In genomic region chr12:10215951-10216350, GRCh38 we compare ENCODE assay signal across 9 cellular contexts. TPM values are rescaled to one million over a fixed set of nuclear protein-coding genes. Genes with fewer than 3 reads are reported as not detected.
A peak's percentile ranks its signal among the peaks of the same experiment; 100 is the strongest.
DNase-seq lines count a peak whose midpoint lies in the region; ATAC-seq and TF ChIP-seq lines count a peak whose summit lies in the region.
"Not testable (repeated sequence)": the region's sequence is repeated elsewhere in the genome, so short reads cannot be mapped to it uniquely, and the experiment has no call there.
"Had no signal": no experiment of that assay in that cellular context is flagged by ENCODE, and none has a peak within 500 bp of the region (broad histone marks: within the 10 kb centered on the region; RNA-seq: fewer than 3 reads in every experiment).

No MANE protein-coding gene starts in this region.

- H3K27ac Mint-ChIP-seq in activated CD4-positive, alpha-beta T cell treated with anti-CD3 and anti-CD28 coated beads for 36 hours; activated T-cell treated with anti-CD3 and anti-CD28 coated beads, Interleukin-2, amount 50 U/mL, for 72 hours: not testable (repeated sequence)

- H3K4me1 ChIP-seq in HCT116 (ENCODE audit: control insufficient read depth in 1 of 2, insufficient read depth in 2 of 2, low read length in 2 of 2) (peaks cover 17 to 39% of the 10 kb centered on the region in 2 experiments; a peak in 3 of 4 replicates), skeletal muscle tissue (ENCODE audit: control insufficient read depth in 3 of 3, insufficient read depth in 3 of 3, low read length in 3 of 3) (peaks cover 19 to 27% (median 19%) of the 10 kb centered on the region in 3 donors), subcutaneous abdominal adipose tissue (ENCODE audit: control insufficient read depth in 5 of 5, insufficient read depth in 5 of 5, low read length in 5 of 5) (peaks cover 9 to 47% (median 34%) of the 10 kb centered on the region in 5 donors)
- peaks cover 17% of the 10 kb centered on the region for H3K4me1 ChIP-seq in effector memory CD4-positive, alpha-beta T cell (ENCODE audit: control insufficient read depth, insufficient read depth, low read length, poor library complexity, severe bottlenecking)
- not testable (repeated sequence) for H3K4me1 ChIP-seq in iPS-15b (ENCODE audit: control insufficient read depth, insufficient read depth, low read length)

- not testable (repeated sequence) for TF ChIP-seq RAD21 in HCT116 (IDR thresholded peaks at IDR 0.05; ENCODE audit: low read depth)

- not testable (repeated sequence) for TF ChIP-seq CTCF in HCT116 (IDR thresholded peaks at IDR 0.05 in 2 of 3, conservative IDR thresholded peaks at IDR 0.05 in 1 of 3; ENCODE audit: borderline replicate concordance in 1 of 3, insufficient read depth in 1 of 3, low read depth in 2 of 3, low read length in 2 of 3)

- intact Hi-C loops in HCT116 (cut with micrococcal nuclease), result not testable (repeated sequence)
- intact Hi-C loops in activated CD4-positive, alpha-beta T cell treated with anti-CD3 and anti-CD28 coated beads for 36 hours (cut with DNase I, micrococcal nuclease), result loop anchor here in 1 of 2 experiments (10.0 kb wide), 1 partner anchor 959 kb away; the partner anchor contains the start of gene SMIM10L1

- H3K9me3 Mint-ChIP-seq in activated CD4-positive, alpha-beta T cell treated with anti-CD3 and anti-CD28 coated beads for 36 hours (ENCODE audit: low read depth); activated T-cell treated with anti-CD3 and anti-CD28 coated beads, Interleukin-2, amount 50 U/mL, for 72 hours: not testable (repeated sequence)

- H3K27me3 Mint-ChIP-seq in activated CD4-positive, alpha-beta T cell treated with anti-CD3 and anti-CD28 coated beads for 36 hours; activated T-cell treated with anti-CD3 and anti-CD28 coated beads, Interleukin-2, amount 50 U/mL, for 72 hours (ENCODE audit: low read depth): not testable (repeated sequence)

- H2AFZ ChIP-seq in HCT116 (ENCODE audit: low read depth, low read length, poor library complexity, severe bottlenecking), result not testable (repeated sequence)

- not testable (repeated sequence) for H3K9me2 ChIP-seq in HCT116 (ENCODE audit: insufficient read depth)

- peaks cover 29% of the 10 kb centered on the region for H3K4me1 Mint-ChIP-seq in activated CD4-positive, alpha-beta T cell treated with anti-CD3 and anti-CD28 coated beads for 36 hours
- peaks cover 32% of the 10 kb centered on the region for H3K4me1 Mint-ChIP-seq in activated T-cell treated with anti-CD3 and anti-CD28 coated beads, Interleukin-2, amount 50 U/mL, for 72 hours (ENCODE audit: low read depth)

- H4K20me1 ChIP-seq in HCT116 (ENCODE audit: insufficient read depth), result not testable (repeated sequence)

- DNase-seq in HCT116 (ENCODE audit: low read depth, low spot score), result not testable (repeated sequence)
- DNase-seq in activated CD4-positive, alpha-beta T cell treated with anti-CD3 and anti-CD28 coated beads for 36 hours, result peak; percentile 45
- peak; percentile 5 to 31 for DNase-seq in activated T-cell treated with anti-CD3 and anti-CD28 coated beads, Interleukin-2, amount 50 U/mL, for 72 hours
- DNase-seq in effector memory CD4-positive, alpha-beta T cell, result peak in 2 of 3 donors; percentile 2 to 7

- not testable (repeated sequence) for H3K9me3 ChIP-seq in HCT116 (ENCODE audit: control insufficient read depth in 1 of 2, insufficient read depth in 1 of 2, low read depth in 1 of 2, low read length in 2 of 2); effector memory CD4-positive, alpha-beta T cell (ENCODE audit: control insufficient read depth, low read length); iPS-15b (ENCODE audit: control insufficient read depth, insufficient read depth, low read length); skeletal muscle tissue (ENCODE audit: control insufficient read depth in 3 of 3, low read length in 3 of 3); subcutaneous abdominal adipose tissue (ENCODE audit: control insufficient read depth in 5 of 5, low read length in 5 of 5)

- not testable (repeated sequence) for H3K9ac ChIP-seq in HCT116 (ENCODE audit: low read length); skeletal muscle tissue (ENCODE audit: low read depth in 1 of 3, low read length in 3 of 3); subcutaneous abdominal adipose tissue (ENCODE audit: low read length in 5 of 5)
- peak overlapping the region; percentile 8 for H3K9ac ChIP-seq in iPS-15b (ENCODE audit: low read depth, low read length)

- BruUV-seq in HCT116 (replicated peaks; lab: Mats Ljungman, UMichigan), result not testable (repeated sequence)

- RAD21 ChIA-PET in HCT116 (lab: Charles Lee; ENCODE audit: low non-redundant PET in 1 of 2, low total read pairs in 2 of 2, uncharacterized antibody in 2 of 2, unreplicated experiment in 2 of 2), result not testable (repeated sequence)

- H3K36me3 Mint-ChIP-seq in activated CD4-positive, alpha-beta T cell treated with anti-CD3 and anti-CD28 coated beads for 36 hours (ENCODE audit: low read depth); activated T-cell treated with anti-CD3 and anti-CD28 coated beads, Interleukin-2, amount 50 U/mL, for 72 hours (ENCODE audit: insufficient read depth in 2 of 2): not testable (repeated sequence)

- peaks cover 10 to 11% of the 10 kb centered on the region in 2 experiments; a peak in 2 of 4 replicates for H3K36me3 ChIP-seq in HCT116 (ENCODE audit: control insufficient read depth in 1 of 2, insufficient read depth in 2 of 2, low read length in 2 of 2)
- H3K36me3 ChIP-seq in effector memory CD4-positive, alpha-beta T cell (ENCODE audit: control insufficient read depth, insufficient read depth, low read length); iPS-15b (ENCODE audit: control insufficient read depth, insufficient read depth, low read length): not testable (repeated sequence)
- H3K36me3 ChIP-seq in skeletal muscle tissue (ENCODE audit: control insufficient read depth in 3 of 3, insufficient read depth in 3 of 3, low read length in 3 of 3), result peaks cover 16 to 18% (median 18%) of the 10 kb centered on the region in 3 donors
- H3K36me3 ChIP-seq in subcutaneous abdominal adipose tissue (ENCODE audit: control insufficient read depth in 5 of 5, insufficient read depth in 5 of 5, low read length in 5 of 5), result peaks cover 9 to 27% (median 15%) of the 10 kb centered on the region in 5 donors

- not testable (repeated sequence) for ATAC-seq in HCT116; activated CD4-positive, alpha-beta T cell treated with anti-CD3 and anti-CD28 coated beads for 36 hours; activated T-cell treated with anti-CD3 and anti-CD28 coated beads, Interleukin-2, amount 50 U/mL, for 72 hours (replicated peaks in 1 of 2)

- peak overlapping the region; percentile 81; the same call in 1 of the 2 replicates for H3K4me2 ChIP-seq in HCT116 (ENCODE audit: low read length)

- H3K27ac ChIP-seq in HCT116 (ENCODE audit: low read depth, low read length); effector memory CD4-positive, alpha-beta T cell (ENCODE audit: insufficient read depth, low read length, poor library complexity, severe bottlenecking): not testable (repeated sequence)
- peak overlapping the region; percentile 100 for H3K27ac ChIP-seq in skeletal muscle tissue (ENCODE audit: low read depth, low read length)
- peak overlapping the region; percentile 99 for H3K27ac ChIP-seq in subcutaneous abdominal adipose tissue (ENCODE audit: low read depth, low read length)

- POLR2A ChIA-PET in HCT116 (lab: Charles Lee), result interaction anchor here (0.7 kb wide), 1 partner anchor 1212 kb away, joined by 6 read pairs; no protein-coding TSS in a partner anchor
- POLR2A ChIA-PET in activated CD4-positive, alpha-beta T cell treated with anti-CD3 and anti-CD28 coated beads for 36 hours (lab: Charles Lee), result not testable (repeated sequence)

- CTCF ChIA-PET in HCT116 (lab: Charles Lee), result not testable (repeated sequence)
- CTCF ChIA-PET in activated CD4-positive, alpha-beta T cell treated with anti-CD3 and anti-CD28 coated beads for 36 hours (lab: Charles Lee), result interaction anchor here (1.9 kb wide), 1 partner anchor 20 kb away, joined by 5 read pairs; no protein-coding TSS in a partner anchor

- H3K4me3 ChIP-seq in HCT116 (replicated peaks in 1 of 2; ENCODE audit: low read depth in 1 of 2, low read length in 2 of 2); effector memory CD4-positive, alpha-beta T cell (ENCODE audit: insufficient read depth, low read depth, low read length, poor library complexity, severe bottlenecking); iPS-15b (ENCODE audit: low read depth, low read length); skeletal muscle tissue (ENCODE audit: low read length in 3 of 3): not testable (repeated sequence)
- H3K4me3 ChIP-seq in subcutaneous abdominal adipose tissue (ENCODE audit: low read depth in 1 of 5, low read length in 5 of 5), result peak overlapping the region in 2 of 5 donors; percentile 6 to 36

- not testable (repeated sequence) for H3K4me3 Mint-ChIP-seq in activated CD4-positive, alpha-beta T cell treated with anti-CD3 and anti-CD28 coated beads for 36 hours; activated T-cell treated with anti-CD3 and anti-CD28 coated beads, Interleukin-2, amount 50 U/mL, for 72 hours

- H3K79me2 ChIP-seq in HCT116 (ENCODE audit: insufficient read depth, low read length), result peaks cover 15% of the 10 kb centered on the region

- not testable (repeated sequence) for TF ChIP-seq POLR2A in HCT116 (IDR thresholded peaks at IDR 0.05; ENCODE audit: borderline replicate concordance, extremely low read depth, insufficient read depth, insufficient read length)

- not testable (repeated sequence) for H3K27me3 ChIP-seq in HCT116 (ENCODE audit: insufficient read depth, low read length); effector memory CD4-positive, alpha-beta T cell (replicated peaks; ENCODE audit: control insufficient read depth, insufficient read depth, low read length, poor library complexity, severe bottlenecking); iPS-15b (ENCODE audit: control insufficient read depth, insufficient read depth, low read length); skeletal muscle tissue (ENCODE audit: control insufficient read depth in 3 of 3, insufficient read depth in 3 of 3, low read length in 3 of 3); subcutaneous abdominal adipose tissue (ENCODE audit: control insufficient read depth in 5 of 5, insufficient read depth in 4 of 5, low read length in 5 of 5)

RNA-seq across cellular contexts. Expression of gene GABARAPL1, which starts 3.3 kb away (rescaled TPM):
- 35.5 TPM for total RNA-seq in HCT116 (2021; ENCODE audit: unreplicated experiment)
- 34.9 and 47.2 TPM in 2 replicates for polyA plus RNA-seq in HCT116 (2012)
- total RNA-seq in activated CD4-positive, alpha-beta T cell treated with anti-CD3 and anti-CD28 coated beads for 36 hours, result 1 to 10 TPM; 2.3 to 2.9 TPM
- 10 to 100 TPM; 15.8 to 20.3 TPM for total RNA-seq in activated T-cell treated with anti-CD3 and anti-CD28 coated beads, Interleukin-2, amount 50 U/mL, for 72 hours
- total RNA-seq in skeletal muscle tissue, result 23.0 TPM

RNA-seq across cellular contexts. Expression of gene TMEM52B, which starts 37.1 kb away (rescaled TPM):
- total RNA-seq in HCT116 (2021; ENCODE audit: unreplicated experiment) (not detected), skeletal muscle tissue (under 0.01 TPM)
- polyA plus RNA-seq in HCT116 (2012), result not detected in 2 replicates
- not detected for total RNA-seq in activated CD4-positive, alpha-beta T cell treated with anti-CD3 and anti-CD28 coated beads for 36 hours
- not detected for total RNA-seq in activated T-cell treated with anti-CD3 and anti-CD28 coated beads, Interleukin-2, amount 50 U/mL, for 72 hours
- total RNA-seq: H1, K562 had no signal
- polyA plus RNA-seq: H1, K562 had no signal

RNA-seq across cellular contexts. Expression of gene OLR1, which starts 44.0 kb away (rescaled TPM):
- total RNA-seq in HCT116 (2021; ENCODE audit: unreplicated experiment) (0.12 TPM), skeletal muscle tissue (not detected)
- polyA plus RNA-seq in HCT116 (2012), result not detected in 2 replicates
- not detected for total RNA-seq in activated CD4-positive, alpha-beta T cell treated with anti-CD3 and anti-CD28 coated beads for 36 hours
- total RNA-seq in activated T-cell treated with anti-CD3 and anti-CD28 coated beads, Interleukin-2, amount 50 U/mL, for 72 hours, result not detected
- total RNA-seq: H1, K562 had no signal
- polyA plus RNA-seq: H1, K562 had no signal
